In genomic region chr9:131361202-131361833, GRCh38 we compare ENCODE assay signal across 9 cellular contexts. TPM values are rescaled to one million over a fixed set of nuclear protein-coding genes. Genes with fewer than 3 reads are reported as not detected.
DNase-seq lines count a peak whose midpoint lies in the region; ATAC-seq and TF ChIP-seq lines count a peak whose summit lies in the region.
"Had no signal": no experiment of that assay in that cellular context is flagged by ENCODE, and none has a peak within 500 bp of the region (broad histone marks: within the 10 kb centered on the region; RNA-seq: fewer than 3 reads in every experiment).

No MANE protein-coding gene starts in this region.

- peak overlapping the region; percentile 54 to 69 for H3K4me3 Mint-ChIP-seq in CD14-positive monocyte
- peak overlapping the region; percentile 74 for H3K4me3 Mint-ChIP-seq in activated naive CD8-positive, alpha-beta T cell treated with anti-CD3 and anti-CD28 coated beads, Interleukin-2, amount 10 ng/mL, durations not matched to agents 7 days and 5 days
- no peak overlapping the region for H3K4me3 Mint-ChIP-seq in mesothelial cell of epicardium

- intact Hi-C loops in CD14-positive monocyte (cut with micrococcal nuclease): no loop called here

- no peak for TF ChIP-seq CTCF in CD14-positive monocyte (IDR thresholded peaks at IDR 0.05)
- TF ChIP-seq CTCF in mesothelial cell of epicardium (IDR thresholded peaks at IDR 0.05; ENCODE audit: unreplicated experiment): no peak
- TF ChIP-seq CTCF in brain microvascular endothelial cell (IDR thresholded peaks at IDR 0.05; ENCODE audit: low read depth, low read length, missing control alignments): no peak

- H3K36me3 Mint-ChIP-seq in CD14-positive monocyte: no peaks in the 10 kb centered on the region
- no peaks in the 10 kb centered on the region for H3K36me3 Mint-ChIP-seq in activated naive CD8-positive, alpha-beta T cell treated with anti-CD3 and anti-CD28 coated beads, Interleukin-2, amount 10 ng/mL, durations not matched to agents 7 days and 5 days
- H3K36me3 Mint-ChIP-seq in mesothelial cell of epicardium: no peaks in the 10 kb centered on the region

- H3K27ac ChIP-seq in brain microvascular endothelial cell: no peak overlapping the region

- H3K27ac Mint-ChIP-seq in CD14-positive monocyte (peak overlapping the region in 6 of 7 donors; percentile 42 to 76 (median 72)), mesothelial cell of epicardium (peak overlapping the region; percentile 90)
- peak overlapping the region; percentile 89 for H3K27ac Mint-ChIP-seq in activated naive CD8-positive, alpha-beta T cell treated with anti-CD3 and anti-CD28 coated beads, Interleukin-2, amount 10 ng/mL, durations not matched to agents 7 days and 5 days

- H3K27me3 Mint-ChIP-seq in CD14-positive monocyte (ENCODE audit: low read depth in 3 of 3): peaks cover 1 to 3% (median 3%) of the 10 kb centered on the region in 3 donors
- H3K27me3 Mint-ChIP-seq in activated naive CD8-positive, alpha-beta T cell treated with anti-CD3 and anti-CD28 coated beads, Interleukin-2, amount 10 ng/mL, durations not matched to agents 7 days and 5 days: no peaks in the 10 kb centered on the region
- no peaks in the 10 kb centered on the region for H3K27me3 Mint-ChIP-seq in mesothelial cell of epicardium (ENCODE audit: low read depth)

- no peak overlapping the region for H3K4me3 ChIP-seq in brain microvascular endothelial cell (ENCODE audit: low read depth, low read length)

- ATAC-seq in activated naive CD8-positive, alpha-beta T cell treated with anti-CD3 and anti-CD28 coated beads, Interleukin-2, amount 10 ng/mL, durations not matched to agents 7 days and 5 days (ENCODE audit: low read depth): peak; percentile 53
- no peak for ATAC-seq in GM21619 (IDR thresholded peaks at IDR 0.05; ENCODE audit: unreplicated experiment)

- H3K36me3 ChIP-seq in brain microvascular endothelial cell (replicated peaks): no peaks in the 10 kb centered on the region

- H3K27me3 ChIP-seq in brain microvascular endothelial cell (replicated peaks): no peaks in the 10 kb centered on the region

- H3K9me3 Mint-ChIP-seq in CD14-positive monocyte (no peaks in the 10 kb centered on the region), mesothelial cell of epicardium (no peaks in the 10 kb centered on the region)
- H3K9me3 Mint-ChIP-seq in activated naive CD8-positive, alpha-beta T cell treated with anti-CD3 and anti-CD28 coated beads, Interleukin-2, amount 10 ng/mL, durations not matched to agents 7 days and 5 days: no peaks in the 10 kb centered on the region

- POLR2A ChIA-PET in activated naive CD8-positive, alpha-beta T cell treated with anti-CD3 and anti-CD28 coated beads, Interleukin-2, amount 10 ng/mL, durations not matched to agents 7 days and 5 days (lab: Charles Lee): interaction anchor here (0.6 to 2.5 kb wide), 3 partner anchors 11 to 33 kb away, joined by 3 to 20 read pairs (median 4); no protein-coding TSS in a partner anchor

- DNase-seq in CD14-positive monocyte (ENCODE audit: low spot score): no peak
- peak; percentile 58 for DNase-seq in LoVo (ENCODE audit: low spot score)
- DNase-seq in activated naive CD8-positive, alpha-beta T cell treated with anti-CD3 and anti-CD28 coated beads, Interleukin-2, amount 10 ng/mL, durations not matched to agents 7 days and 5 days: peak; percentile 53
- no peak for DNase-seq in mesothelial cell of epicardium (ENCODE audit: low spot score in 2 of 2, unreplicated experiment in 2 of 2)
- DNase-seq in COR-L47 (lab: John Stamatoyannopoulos, UW): no peak
- DNase-seq in brain microvascular endothelial cell: no peak
- DNase-seq in KG1 (lab: John Stamatoyannopoulos, UW): no peak
- DNase-seq: cerebellar nuclear complex had no signal

- H3K4me1 Mint-ChIP-seq in CD14-positive monocyte: peaks cover 36% of the 10 kb centered on the region
- H3K4me1 Mint-ChIP-seq in activated naive CD8-positive, alpha-beta T cell treated with anti-CD3 and anti-CD28 coated beads, Interleukin-2, amount 10 ng/mL, durations not matched to agents 7 days and 5 days: peaks cover 25% of the 10 kb centered on the region
- peaks cover 20% of the 10 kb centered on the region for H3K4me1 Mint-ChIP-seq in mesothelial cell of epicardium

- in situ Hi-C loops in brain microvascular endothelial cell (cut with HindIII; ENCODE audit: low pct_ligation_motif_present, low sequenced_read_pairs): no loop called here

RNA-seq across cellular contexts. Expression of gene PRRC2B, which starts 32.6 kb away (rescaled TPM):
- polyA plus RNA-seq in CD14-positive monocyte: 1 to 10 TPM; 2.8 to 8.6 TPM
- total RNA-seq in activated naive CD8-positive, alpha-beta T cell treated with anti-CD3 and anti-CD28 coated beads, Interleukin-2, amount 10 ng/mL, durations not matched to agents 7 days and 5 days: 100 to 1,000 TPM; 300 to 309 TPM
- 495 to 505 TPM (median 497 TPM) in 3 replicates for total RNA-seq in mesothelial cell of epicardium

Comparison
In these comparisons a context has a peak if more than half of its experiments do, and no peak if none do; other contexts are left out.
1. DNase-seq: peak in LoVo (single experiment) and activated naive CD8-positive, alpha-beta T cell treated with anti-CD3 and anti-CD28 coated beads, Interleukin-2, amount 10 ng/mL, durations not matched to agents 7 days and 5 days (single experiment); none in CD14-positive monocyte (single experiment), mesothelial cell of epicardium (0 of 2), COR-L47 (single experiment), brain microvascular endothelial cell (single experiment) and KG1 (single experiment).
2. Peak in every context shown above with its lines, with median percentiles within 50 percentile points of each other: H3K27ac Mint-ChIP-seq.